8 cellular contexts compared by ENCODE assay signal in the genomic region with DNA sequence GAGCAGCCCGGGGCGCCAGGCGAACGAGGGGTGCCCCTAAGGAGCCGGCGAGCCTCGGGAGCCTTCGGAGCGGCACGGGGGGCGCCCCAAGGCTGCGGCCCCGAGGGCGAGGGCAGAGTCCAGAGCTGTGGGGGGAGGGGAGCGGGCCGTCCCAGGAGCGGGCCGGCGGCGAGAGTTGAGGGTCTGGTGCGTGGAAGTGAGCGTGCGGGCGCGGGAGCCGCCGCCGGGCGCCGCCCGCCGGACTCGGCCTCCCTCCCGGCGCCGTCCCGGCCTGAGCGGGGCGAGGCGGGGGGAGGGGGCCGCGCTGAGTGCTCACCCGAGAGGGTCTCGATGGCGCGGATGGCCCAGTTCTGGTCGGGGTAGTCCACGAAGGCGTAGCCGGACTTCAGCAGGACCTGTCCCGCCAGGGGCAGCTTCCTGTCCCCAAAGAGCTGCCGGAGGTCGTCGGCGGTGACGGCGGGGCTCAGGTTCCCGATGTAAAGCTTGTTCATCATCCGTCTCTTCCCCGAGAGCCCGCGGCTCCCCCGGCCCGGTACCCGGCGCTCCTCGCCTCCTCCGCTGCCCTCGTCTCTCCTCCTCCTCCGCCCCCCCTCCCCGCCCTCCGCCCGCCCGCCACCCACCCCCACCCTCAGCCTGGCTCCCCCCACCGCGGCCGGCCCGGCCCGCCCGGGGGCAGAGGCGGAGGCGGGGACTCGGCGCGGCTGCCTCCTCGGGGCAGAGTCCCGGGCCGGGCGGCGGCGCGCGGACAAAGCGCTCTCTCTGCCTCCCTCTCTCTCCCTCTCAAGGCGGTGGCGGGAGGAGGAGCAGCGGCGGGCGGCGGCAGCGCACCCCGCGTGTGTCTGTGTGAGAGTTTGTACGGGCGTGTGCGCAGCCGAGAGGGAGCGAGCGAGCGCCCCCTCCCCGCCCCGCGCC. TPM values are rescaled to one million over a fixed set of nuclear protein-coding genes. Genes with fewer than 3 reads are reported as not detected.
DNase-seq lines count a peak whose midpoint lies in the region; ATAC-seq and TF ChIP-seq lines count a peak whose summit lies in the region.

IGF2BP2 (minus strand) TSS at position 576 of the 912 bp plus-strand sequence; CDS start at position 494, 82 bp downstream.

- TF ChIP-seq CTCF in Loucy (conservative IDR thresholded peaks at IDR 0.05; ENCODE audit: low read length) (no peak), WI38 (IDR thresholded peaks at IDR 0.05; ENCODE audit: low read depth, low read length) (no peak)

- intact Hi-C loops in left colon (cut with DNase I, micrococcal nuclease), result no loop called here

- H3K4me3 ChIP-seq in Loucy (ENCODE audit: low read length, poor library complexity, severe bottlenecking), result peak within 1 kb of the TSS; percentile 64
- peak within 1 kb of the TSS; percentile 90 for H3K4me3 ChIP-seq in WI38 (ENCODE audit: low read depth, low read length)

- peaks cover 77% of the 10 kb centered on the region for H3K27me3 ChIP-seq in Loucy (ENCODE audit: insufficient read depth, low read length, poor library complexity, severe bottlenecking)

- DNase-seq in D341Med (ENCODE audit: low spot score), result peak; percentile 79
- peak; percentile 12 for DNase-seq in cortex of kidney (lab: John Stamatoyannopoulos, UW)
- DNase-seq in left colon, result peak; percentile 80 to 84
- peak; percentile 55 for DNase-seq in stimulated activated CD4-positive, alpha-beta T cell treated with anti-CD3 and anti-CD28 coated beads, Interleukin-4, amount 100 ng/mL, for 1 hour
- no peak for DNase-seq in DMS153 treated with DMSO at 0.1 percent for 48 hours (lab: John Stamatoyannopoulos, UW; ENCODE audit: unreplicated experiment)

- no peaks in the 10 kb centered on the region for H3K9me3 ChIP-seq in Loucy (ENCODE audit: insufficient read depth, low read depth, low read length)

- H3K4me2 ChIP-seq in Loucy (ENCODE audit: low read depth, low read length, poor library complexity, severe bottlenecking), result peak within 1 kb of the TSS; percentile 69

- H3K9ac ChIP-seq in Loucy (ENCODE audit: low read depth, low read length, poor library complexity, severe bottlenecking), result no peak within 1 kb of the TSS

- H3K79me2 ChIP-seq in Loucy (ENCODE audit: insufficient read depth, low read length), result no peaks in the 10 kb centered on the region

- ATAC-seq in GM21515 (IDR thresholded peaks at IDR 0.05; ENCODE audit: unreplicated experiment), result peak; percentile 79
- ATAC-seq in left colon, result peak; percentile 77

- no peaks in the 10 kb centered on the region for H3K9me2 ChIP-seq in Loucy (replicated peaks; ENCODE audit: low read depth, low read length)

- H2AFZ ChIP-seq in Loucy (ENCODE audit: low read length), result peak within 1 kb of the TSS; percentile 86; the same call in 1 of the 2 replicates

- H3K36me3 ChIP-seq in Loucy (ENCODE audit: insufficient read depth, low read length), result no peaks in the 10 kb centered on the region

- H3F3A ChIP-seq in Loucy (ENCODE audit: low read depth), result no peaks in the 10 kb centered on the region

- H4K20me1 ChIP-seq in Loucy (ENCODE audit: insufficient read depth, low read length, poor library complexity, severe bottlenecking), result no peaks in the 10 kb centered on the region

- peaks cover 10% of the 10 kb centered on the region for H3K4me1 ChIP-seq in Loucy (ENCODE audit: insufficient read depth, low read length, poor library complexity, severe bottlenecking)

RNA-seq across cellular contexts. Expression of gene IGF2BP2, which starts in this region (rescaled TPM):
- total RNA-seq in left colon, result 10 to 100 TPM; 48.1 to 73.0 TPM
